Comparison of ENCODE assay signal across 16 cellular contexts in genomic region chr9:119368179-119368578, GRCh38. TPM values are rescaled to one million over a fixed set of nuclear protein-coding genes. Genes with fewer than 3 reads are reported as not detected.
DNase-seq lines count a peak whose midpoint lies in the region; ATAC-seq, FAIRE-seq and TF ChIP-seq lines count a peak whose summit lies in the region.
"Had no signal": no experiment of that assay in that cellular context is flagged by ENCODE, and none has a peak within 500 bp of the region (broad histone marks: within the 10 kb centered on the region; RNA-seq: fewer than 3 reads in every experiment).

No MANE protein-coding gene starts in this region.

- peaks cover 15% of the 10 kb centered on the region for H3K23me2 ChIP-seq in H1 (ENCODE audit: low read depth, low read length)

- peak overlapping the region; percentile 97 to 98 for H3K4me2 ChIP-seq in H1 (ENCODE audit: insufficient read depth in 1 of 2, low read depth in 2 of 2, low read length in 2 of 2)

- H3K27ac ChIP-seq in H1 (ENCODE audit: low read depth, low read length): no peak overlapping the region
- H3K27ac ChIP-seq: prostate gland had no signal

- no peak overlapping the region for H3K18ac ChIP-seq in H1 (ENCODE audit: extremely low read depth, low read length)

- ATAC-seq in HG03439 (IDR thresholded peaks at IDR 0.05; ENCODE audit: unreplicated experiment): no peak
- ATAC-seq: HepG2; stimulated activated naive B cell treated with anti-CD40 and anti-IgM and Interleukin-4, amounts not matched to agents 10 μg/mL and 1 μg/mL and 100 μg/mL, for 72 hours had no signal

- no peak for TF ChIP-seq POLR2A in H1 (IDR thresholded peaks at IDR 0.05; ENCODE audit: control extremely low read depth in 1 of 2, low read depth in 2 of 2, low read length in 2 of 2)
- TF ChIP-seq POLR2A in GM12891 (IDR thresholded peaks at IDR 0.05; ENCODE audit: low read depth, low read length): no peak

- 0 out of 2 replicates have a peak overlapping the region, but pooled peaks have one; percentile 91 for H2BK12ac ChIP-seq in H1 (ENCODE audit: low read depth, low read length)

- no peak overlapping the region for H3K23ac ChIP-seq in H1 (ENCODE audit: insufficient read length)

- no peaks in the 10 kb centered on the region for H3K36me3 Mint-ChIP-seq in neural crest cell (ENCODE audit: low read depth)
- H3K36me3 Mint-ChIP-seq: memory B cell had no signal

- H4K91ac ChIP-seq in H1 (replicated peaks; ENCODE audit: insufficient read length, low read length): no peak overlapping the region

- TF ChIP-seq RAD21 in H1 (IDR thresholded peaks at IDR 0.05 in 1 of 2, conservative IDR thresholded peaks at IDR 0.05 in 1 of 2; ENCODE audit: low read depth in 2 of 2, low read length in 2 of 2): no peak

- peaks cover 0 to 4% of the 10 kb centered on the region in 2 experiments for H4K20me1 ChIP-seq in H1 (replicated peaks in 1 of 2; ENCODE audit: control insufficient read depth in 1 of 2, insufficient read depth in 2 of 2, low read length in 2 of 2)

- peak overlapping the region; percentile 87 for H3K4me3 Mint-ChIP-seq in neural crest cell
- H3K4me3 Mint-ChIP-seq: memory B cell had no signal

- no peak overlapping the region for H2BK20ac ChIP-seq in H1 (ENCODE audit: low read length)

- H3K4ac ChIP-seq in H1 (replicated peaks; ENCODE audit: insufficient read length, low read depth, low read length): no peak overlapping the region

- no peak overlapping the region for H2BK5ac ChIP-seq in H1 (ENCODE audit: low read depth, low read length)

- H3K56ac ChIP-seq in H1 (replicated peaks; ENCODE audit: insufficient read length, low read depth, low read length): no peak overlapping the region

- DNase-seq in AG09309 (ENCODE audit: low read depth) (no peak), NCI-H2171 (lab: John Stamatoyannopoulos, UW) (peak; percentile 22), H1 (ENCODE audit: low read depth in 1 of 2, low spot score in 2 of 2) (no peak), neural crest cell (ENCODE audit: low read depth, low spot score) (no peak), GM12891 (ENCODE audit: insufficient read length, low spot score) (no peak), NCI-H345 (lab: John Stamatoyannopoulos, UW) (no peak), 8988T (no peak)
- DNase-seq: activated CD8-positive, alpha-beta memory T cell treated with anti-CD3 and anti-CD28 coated beads, Interleukin-2, amount 50 U/mL, for 4 hours; GF-D8; NCI-H526; stimulated activated CD4-positive, alpha-beta T cell treated with anti-CD3 and anti-CD28 coated beads, Interleukin-4, amount 100 ng/mL, for 24 hours; stimulated activated naive B cell treated with anti-CD40 and anti-IgM and Interleukin-4, amounts not matched to agents 10 μg/mL and 1 μg/mL and 100 μg/mL, for 72 hours had no signal

- FAIRE-seq in H1 (lab: Jason Lieb, UNC) (no peak), GM12891 (lab: Jason Lieb, UNC) (no peak)
- FAIRE-seq: HepG2 had no signal

- H3K79me2 ChIP-seq in H1 (ENCODE audit: control insufficient read depth in 1 of 2, insufficient read depth in 2 of 2, low read length in 2 of 2): peaks cover 0 to 30% of the 10 kb centered on the region in 2 experiments; a peak in 2 of 4 replicates

- peak overlapping the region; percentile 27; the same call in 1 of the 2 replicates for H2AFZ ChIP-seq in H1 (ENCODE audit: low read length)

- WGBS in H1 (ENCODE audit: extremely low coverage in 1 of 2, insufficient coverage in 1 of 2, insufficient read length in 1 of 2, insufficient replicate concordance in 2 of 2, low coverage in 1 of 2, low lambda C conversion rate in 2 of 2, missing lambda C conversion rate in 1 of 2), 2 experiments: 7% methylated on average over 10 of the region's 10 CpGs; no CpG with 5 or more reads in 1 of the 2 experiments

- peaks cover 3 to 15% (median 6%) of the 10 kb centered on the region in 4 experiments; a peak in 6 of 7 replicates for H3K4me1 ChIP-seq in H1 (replicated peaks in 1 of 4; ENCODE audit: control insufficient read depth in 3 of 4, insufficient read depth in 4 of 4, low read length in 3 of 4)

- no peaks in the 10 kb centered on the region for H3K36me3 ChIP-seq in H1 (ENCODE audit: control insufficient read depth in 2 of 4, insufficient read depth in 4 of 4, low read length in 3 of 4)
- H3K36me3 ChIP-seq: prostate gland had no signal

- H3K27me3 Mint-ChIP-seq in neural crest cell (ENCODE audit: low read depth): peaks cover 90% of the 10 kb centered on the region

- H2BK15ac ChIP-seq in H1 (ENCODE audit: low read length): no peak overlapping the region

- CTCF ChIA-PET in H1 (lab: Charles Lee; ENCODE audit: partially characterized antibody): interaction anchor here (0.8 to 1.6 kb wide), 2 partner anchors 84 to 769 kb away, joined by 3 to 5 read pairs; no protein-coding TSS in a partner anchor

- H3K9me3 Mint-ChIP-seq in neural crest cell: no peaks in the 10 kb centered on the region

- POLR2A ChIA-PET in H1 (lab: Charles Lee; ENCODE audit: partially characterized antibody): interaction anchor here (1.1 kb wide), 1 partner anchor 70 kb away, joined by 3 read pairs; no protein-coding TSS in a partner anchor

- H3K4me3 ChIP-seq in AG09309 (ENCODE audit: control insufficient read depth, low read depth, low read length) (peak overlapping the region; percentile 17), H1 (ENCODE audit: extremely low read depth in 1 of 4, insufficient read depth in 2 of 4, low read depth in 3 of 4, low read length in 4 of 4) (peak overlapping the region; percentile 85 to 97 (median 88))

- H3K14ac ChIP-seq in H1 (ENCODE audit: insufficient read length): no peak overlapping the region

- H3K9ac ChIP-seq in H1 (replicated peaks in 1 of 4; ENCODE audit: extremely low read depth in 1 of 4, low read depth in 3 of 4, low read length in 3 of 4): peak overlapping the region in 2 of 4 experiments; percentile 32 to 34; a peak in 2 of 7 replicates

- no peak overlapping the region for H4K5ac ChIP-seq in H1 (ENCODE audit: insufficient read length, low read depth, low read length)

- no peaks in the 10 kb centered on the region for H3K79me1 ChIP-seq in H1 (ENCODE audit: low read depth, low read length)

- H4K8ac ChIP-seq in H1 (ENCODE audit: extremely low read depth, insufficient read depth, low read length): no peak overlapping the region

- peaks cover 16% of the 10 kb centered on the region for H3K4me1 Mint-ChIP-seq in neural crest cell

- H2AK5ac ChIP-seq in H1 (ENCODE audit: low read depth, low read length): no peak overlapping the region; the same call in 1 of the 2 replicates

- H3K27me3 ChIP-seq in H1 (replicated peaks in 1 of 4; ENCODE audit: control insufficient read depth in 3 of 4, extremely low read depth in 1 of 4, insufficient read depth in 3 of 4, low read length in 3 of 4): peaks cover 0 to 8% (median 5%) of the 10 kb centered on the region in 4 experiments; a peak in 5 of 7 replicates

- TF ChIP-seq EP300 in H1 (IDR thresholded peaks at IDR 0.05; ENCODE audit: borderline replicate concordance in 1 of 2, low read depth in 2 of 2, low read length in 2 of 2): no peak

- TF ChIP-seq CTCF in AG09309 (IDR thresholded peaks at IDR 0.05; ENCODE audit: control insufficient read depth, insufficient read depth, low read depth, low read length, missing control alignments) (no peak), H1 (IDR thresholded peaks at IDR 0.05; ENCODE audit: control extremely low read depth in 1 of 3, insufficient read depth in 1 of 3, low read depth in 1 of 3, low read length in 3 of 3) (no peak), neural crest cell (conservative IDR thresholded peaks at IDR 0.05) (no peak)

- no peak overlapping the region for H3K27ac Mint-ChIP-seq in neural crest cell (ENCODE audit: unreplicated experiment)
- H3K27ac Mint-ChIP-seq: memory B cell; stimulated activated naive B cell treated with anti-CD40 and anti-IgM and Interleukin-4, amounts not matched to agents 10 μg/mL and 1 μg/mL and 100 μg/mL, for 72 hours had no signal

- no peaks in the 10 kb centered on the region for H3K9me3 ChIP-seq in H1 (ENCODE audit: insufficient read depth in 2 of 2, low read depth in 1 of 2, low read length in 1 of 2)
- H3K9me3 ChIP-seq: prostate gland had no signal

- H2BK120ac ChIP-seq in H1 (replicated peaks; ENCODE audit: low read depth, low read length): no peak overlapping the region

TF ChIP-seq in H1, 55 proteins besides CTCF, POLR2A, EP300 and RAD21 (continues in another document):
- TF ChIP-seq SIRT6 (IDR thresholded peaks at IDR 0.05; ENCODE audit: low read length): no peak
- TF ChIP-seq JUN (IDR thresholded peaks at IDR 0.05; ENCODE audit: low read depth, low read length): no peak
- no peak for TF ChIP-seq CHD1 (IDR thresholded peaks at IDR 0.05; ENCODE audit: low read depth, low read length)
- no peak for TF ChIP-seq FOSL1 (IDR thresholded peaks at IDR 0.05; ENCODE audit: insufficient read depth, low read depth, low read length)
- no peak for TF ChIP-seq TAF1 (IDR thresholded peaks at IDR 0.05; ENCODE audit: low read depth, low read length)
- TF ChIP-seq SUZ12 (IDR thresholded peaks at IDR 0.05; ENCODE audit: low read length): no peak
- TF ChIP-seq KDM1A (IDR thresholded peaks at IDR 0.05; ENCODE audit: borderline replicate concordance, low read length): no peak
- TF ChIP-seq RFX5 (IDR thresholded peaks at IDR 0.05; ENCODE audit: borderline replicate concordance, low read depth, low read length): no peak

TF ChIP-seq in GM12891, 5 proteins besides CTCF, POLR2A, EP300 and RAD21:
- no peak for TF ChIP-seq POLR2AphosphoS5 (IDR thresholded peaks at IDR 0.05; ENCODE audit: low read depth, low read length)

RNA-seq across cellular contexts. Expression of gene BRINP1, which starts 1.1 kb away (rescaled TPM):
- 20.3 and 20.5 TPM in 2 replicates for total RNA-seq in H1 (2021; fragmentation: NEBNext Ultra II Directional; extraction: Animal tissue kit (Norgen Biotek cat#: 25700))
- polyA plus RNA-seq in H1 (2011; rRNA removed): 19.3 and 19.5 TPM in 2 replicates
- 15.0 TPM for polyA plus RNA-seq in H1 (2011; cell fraction: cytosol; rRNA removed)
- polyA plus RNA-seq in H1 (2011; cell fraction: nucleus; rRNA removed): 22.6 TPM
- 16.9 to 20.4 TPM (median 18.7 TPM) in 4 replicates for polyA plus RNA-seq in H1 (2012, experiment 1 of 2)
- 6.2 TPM for polyA plus RNA-seq in H1 (2012, experiment 2 of 2)
- polyA plus RNA-seq in H1 (2013, experiment 1 of 2): 24.9 TPM
- 28.3 TPM for polyA plus RNA-seq in H1 (2013, experiment 2 of 2)
- polyA minus RNA-seq in H1 (2011; rRNA and poly(A)+ RNA removed): 26.5 and 27.0 TPM in 2 replicates
- 16.6 TPM for polyA minus RNA-seq in H1 (2011; cell fraction: cytosol; rRNA and poly(A)+ RNA removed)
- 46.0 TPM for polyA minus RNA-seq in H1 (2011; cell fraction: nucleus; rRNA and poly(A)+ RNA removed)
- 0.86 and 0.96 TPM in 2 replicates for total RNA-seq in neural crest cell
- polyA plus RNA-seq in GM12891 (2012; ENCODE audit: low read depth, missing spikeins): not detected
- total RNA-seq: HepG2 had no signal
- polyA plus RNA-seq: HepG2 had no signal

Comparison
In these comparisons a context has a peak if more than half of its experiments do, and no peak if none do; other contexts are left out.
1. RNA of gene BRINP1, which starts 1.1 kb away (total RNA-seq): 20.3 to 20.5 TPM in H1; 0.86 to 0.96 TPM in neural crest cell; every median in the first group is over 10 times any median in the second.